1 cellular context compared by ENCODE assay signal in genomic region chr1:244969355-244970235, GRCh38.
A peak's percentile ranks its signal among the peaks of the same experiment; 100 is the strongest.
TF ChIP-seq lines count a peak whose summit lies in the region.

No MANE protein-coding gene starts in this region.

TF ChIP-seq in HCT116, 20 proteins besides CTCF, POLR2A, EP300 and RAD21 (continued from another document):
- peak; percentile 80 for TF ChIP-seq ZFX (IDR thresholded peaks at IDR 0.05)
- TF ChIP-seq ZBTB33 (IDR thresholded peaks at IDR 0.05; ENCODE audit: extremely low read depth, insufficient replicate concordance, low read length) = no peak
- TF ChIP-seq POLR2AphosphoS5 (IDR thresholded peaks at IDR 0.05; ENCODE audit: low read depth, low read length) = peak; percentile 14; the same call in 1 of the 2 replicates
- TF ChIP-seq EZH2phosphoT487 (IDR thresholded peaks at IDR 0.05; ENCODE audit: borderline replicate concordance) = no peak
- no peak for TF ChIP-seq SRF (IDR thresholded peaks at IDR 0.05; ENCODE audit: low read depth)
- peak; percentile 59; the same call in 1 of the 2 replicates for TF ChIP-seq EGR1 (IDR thresholded peaks at IDR 0.05; ENCODE audit: low read depth)
- TF ChIP-seq JUND (IDR thresholded peaks at IDR 0.05) = no peak
- no peak for TF ChIP-seq REST (IDR thresholded peaks at IDR 0.05; ENCODE audit: low read depth)
- TF ChIP-seq ZNF274 (IDR thresholded peaks at IDR 0.05; ENCODE audit: low read depth, low read length) = no peak
- peak; percentile 69 for TF ChIP-seq CEBPB (IDR thresholded peaks at IDR 0.05; ENCODE audit: low read depth)
- peak; percentile 23; the same call in 1 of the 2 replicates for TF ChIP-seq CBX3 (IDR thresholded peaks at IDR 0.05; ENCODE audit: low read depth)
- TF ChIP-seq EZH2 (IDR thresholded peaks at IDR 0.05) = no peak
- no peak for TF ChIP-seq ELF1 (IDR thresholded peaks at IDR 0.05; ENCODE audit: borderline replicate concordance, low read depth)
